ENCODE assay signal across 3 cellular contexts in genomic region chr21:22670148-22670547, GRCh38.
A peak's percentile ranks its signal among the peaks of the same experiment; 100 is the strongest.
TF ChIP-seq lines count a peak whose summit lies in the region.

No MANE protein-coding gene starts in this region.

TF ChIP-seq in GM23338, 12 proteins besides CTCF, POLR2A, EP300 and RAD21:
- TF ChIP-seq CREB1 (CRISPR knock-in tag; IDR thresholded peaks at IDR 0.05; ENCODE audit: low read depth) (no peak), EZH2phosphoT487 (IDR thresholded peaks at IDR 0.05; ENCODE audit: unreplicated experiment) (no peak), STAT1 (IDR thresholded peaks at IDR 0.05; ENCODE audit: unreplicated experiment) (no peak), EZH2 (IDR thresholded peaks at IDR 0.05; ENCODE audit: low read depth, unreplicated experiment) (no peak)

TF ChIP-seq in IMR-90, 13 proteins besides CTCF, POLR2A, EP300 and RAD21:
- TF ChIP-seq CEBPB (IDR thresholded peaks at IDR 0.05; ENCODE audit: low read depth, low read length) (peak; percentile 32; the same call in 1 of the 2 replicates), FOS (IDR thresholded peaks at IDR 0.05; ENCODE audit: low read depth, low read length) (no peak), MAZ (IDR thresholded peaks at IDR 0.05; ENCODE audit: borderline replicate concordance, low read depth, low read length) (no peak)

TF ChIP-seq in K562, 482 proteins besides CTCF, POLR2A, EP300 and RAD21:
- TF ChIP-seq IRF9 (tag; IDR thresholded peaks at IDR 0.05), result 0 out of 2 replicates have a peak, but pooled peaks have one; percentile 30
- peak; percentile 77 for TF ChIP-seq ATF4 (CRISPR knock-in tag; IDR thresholded peaks at IDR 0.05)
- no peak for TF ChIP-seq CHCHD3 (CRISPR knock-in tag; IDR thresholded peaks at IDR 0.05)
- peak; percentile 32 for TF ChIP-seq ATF3 (IDR thresholded peaks at IDR 0.05)
- no peak for TF ChIP-seq ATF3 (CRISPR knock-in tag; conservative IDR thresholded peaks at IDR 0.05)
- TF ChIP-seq CEBPG (CRISPR knock-in tag; IDR thresholded peaks at IDR 0.05), result no peak
- peak; percentile 55 to 84 for TF ChIP-seq CEBPG (tag; conservative IDR thresholded peaks at IDR 0.05 in 1 of 2, IDR thresholded peaks at IDR 0.05 in 1 of 2)
- no peak for TF ChIP-seq LCOR (CRISPR knock-in tag; IDR thresholded peaks at IDR 0.05)
- 0 out of 2 replicates have a peak, but pooled peaks have one; percentile 39 for TF ChIP-seq CEBPB (tag; IDR thresholded peaks at IDR 0.05)
- TF ChIP-seq ZNF444 (CRISPR knock-in tag; IDR thresholded peaks at IDR 0.05), result no peak
- peak; percentile 52; the same call in 1 of the 2 replicates for TF ChIP-seq ZSCAN32 (CRISPR knock-in tag; IDR thresholded peaks at IDR 0.05)
